ENCODE assay signal across 8 cellular contexts in genomic region chr21:20971296-20971921, GRCh38. TPM values are rescaled to one million over a fixed set of nuclear protein-coding genes. Genes with fewer than 3 reads are reported as not detected.
A peak's percentile ranks its signal among the peaks of the same experiment; 100 is the strongest.
DNase-seq lines count a peak whose midpoint lies in the region; ATAC-seq and TF ChIP-seq lines count a peak whose summit lies in the region.

No MANE protein-coding gene starts in this region.

- H3K4me1 ChIP-seq in Panc1 (ENCODE audit: control insufficient read depth, insufficient read depth, low read length) = no peaks in the 10 kb centered on the region

- DNase-seq in GF-D8 (lab: John Stamatoyannopoulos, UW) = peak; percentile 8
- peak; percentile 65 for DNase-seq in KBM-7
- no peak for DNase-seq in Panc1 (ENCODE audit: low read depth, low spot score)
- peak; percentile 19 to 93 (median 81) for DNase-seq in dorsolateral prefrontal cortex
- DNase-seq in middle frontal gyrus (ENCODE audit: extremely low spot score, low spot score) = peak; percentile 46
- no peak for DNase-seq in OCI-M2 (lab: John Stamatoyannopoulos, UW; ENCODE audit: unreplicated experiment)

- intact Hi-C loops in Panc1 (cut with micrococcal nuclease; ENCODE audit: unreplicated experiment) (no loop called here), dorsolateral prefrontal cortex (cut with DNase I) (loop anchor here (2.0 to 10.0 kb wide), 3 partner anchors 69 to 1417 kb away; no protein-coding TSS in a partner anchor)

- BruUV-seq in Panc1 (replicated peaks; lab: Mats Ljungman, UMichigan) = no TSS peak

- H3K27ac ChIP-seq in Panc1 (ENCODE audit: low read length) = no peak overlapping the region
- H3K27ac ChIP-seq in dorsolateral prefrontal cortex = peak overlapping the region; percentile 19 to 97 (median 91)

- H3K4me3 ChIP-seq in Panc1 (ENCODE audit: low read depth in 2 of 2, low read length in 2 of 2) (no peak overlapping the region), dorsolateral prefrontal cortex (peak overlapping the region in 7 of 59 donors; percentile 1 to 35 (median 10))

- ATAC-seq in Panc1 (no peak), HG03378 (IDR thresholded peaks at IDR 0.05; ENCODE audit: unreplicated experiment) (no peak), HG03280 (IDR thresholded peaks at IDR 0.05; ENCODE audit: unreplicated experiment) (no peak)

- CTCF ChIA-PET in Panc1 (lab: Charles Lee) = interaction anchor here (0.7 kb wide), 1 partner anchor 70 kb away, joined by 5 read pairs; no protein-coding TSS in a partner anchor

- POLR2A ChIA-PET in Panc1 (lab: Charles Lee) = interaction anchor here (0.7 kb wide), 1 partner anchor 21 kb away, joined by 6 read pairs; no protein-coding TSS in a partner anchor

- H3K27me3 ChIP-seq in Panc1 (ENCODE audit: control insufficient read depth, insufficient read depth, low read length) = no peaks in the 10 kb centered on the region
- no peaks in the 10 kb centered on the region for H3K27me3 ChIP-seq in dorsolateral prefrontal cortex

- H3K9me3 ChIP-seq in Panc1 (ENCODE audit: control insufficient read depth, insufficient read depth, low read depth, low read length) = no peaks in the 10 kb centered on the region

- in situ Hi-C loops in KBM-7 (cut with MboI; ENCODE audit: low pct_unique_long_range_greater_than_20kb, low sequenced_read_pairs) (no loop called here), Panc1 (cut with HindIII; ENCODE audit: low pct_unique_long_range_greater_than_20kb, low sequenced_read_pairs) (no loop called here)

- H3K36me3 ChIP-seq in Panc1 (ENCODE audit: control insufficient read depth, insufficient read depth, low read length) = no peaks in the 10 kb centered on the region

- TF ChIP-seq CTCF in Panc1 (IDR thresholded peaks at IDR 0.05) = peak; percentile 52; the same call in 1 of the 2 replicates
- TF ChIP-seq CTCF in dorsolateral prefrontal cortex (IDR thresholded peaks at IDR 0.05 in 54 of 56, conservative IDR thresholded peaks at IDR 0.05 in 2 of 56; ENCODE audit: low read depth in 1 of 56, partially characterized antibody in 56 of 56) = peak; percentile 51 to 90 (median 76)

RNA-seq across cellular contexts. Expression of gene NCAM2, which starts 26.8 kb away (rescaled TPM):
- total RNA-seq in Panc1 (2021; ENCODE audit: unreplicated experiment) (2.2 TPM), dorsolateral prefrontal cortex (100 to 1,000 TPM; 102 to 293 (median 180) TPM)
- 0.61 TPM for polyA plus RNA-seq in Panc1 (2012; ENCODE audit: insufficient read length)

Comparison
In these comparisons a context has a peak if more than half of its experiments do, and no peak if none do; other contexts are left out.
1. DNase-seq: peak in GF-D8 (single experiment), KBM-7 (single experiment), dorsolateral prefrontal cortex (10 of 10) and middle frontal gyrus (single experiment); none in Panc1 (single experiment) and OCI-M2 (single experiment).
2. RNA of gene NCAM2, which starts 26.8 kb away (total RNA-seq): 102 to 293 TPM in dorsolateral prefrontal cortex; 2.2 TPM in Panc1 (single experiment); every median in the first group is over 10 times any median in the second.